Comparison of ENCODE assay signal across 8 cellular contexts in the genomic region with DNA sequence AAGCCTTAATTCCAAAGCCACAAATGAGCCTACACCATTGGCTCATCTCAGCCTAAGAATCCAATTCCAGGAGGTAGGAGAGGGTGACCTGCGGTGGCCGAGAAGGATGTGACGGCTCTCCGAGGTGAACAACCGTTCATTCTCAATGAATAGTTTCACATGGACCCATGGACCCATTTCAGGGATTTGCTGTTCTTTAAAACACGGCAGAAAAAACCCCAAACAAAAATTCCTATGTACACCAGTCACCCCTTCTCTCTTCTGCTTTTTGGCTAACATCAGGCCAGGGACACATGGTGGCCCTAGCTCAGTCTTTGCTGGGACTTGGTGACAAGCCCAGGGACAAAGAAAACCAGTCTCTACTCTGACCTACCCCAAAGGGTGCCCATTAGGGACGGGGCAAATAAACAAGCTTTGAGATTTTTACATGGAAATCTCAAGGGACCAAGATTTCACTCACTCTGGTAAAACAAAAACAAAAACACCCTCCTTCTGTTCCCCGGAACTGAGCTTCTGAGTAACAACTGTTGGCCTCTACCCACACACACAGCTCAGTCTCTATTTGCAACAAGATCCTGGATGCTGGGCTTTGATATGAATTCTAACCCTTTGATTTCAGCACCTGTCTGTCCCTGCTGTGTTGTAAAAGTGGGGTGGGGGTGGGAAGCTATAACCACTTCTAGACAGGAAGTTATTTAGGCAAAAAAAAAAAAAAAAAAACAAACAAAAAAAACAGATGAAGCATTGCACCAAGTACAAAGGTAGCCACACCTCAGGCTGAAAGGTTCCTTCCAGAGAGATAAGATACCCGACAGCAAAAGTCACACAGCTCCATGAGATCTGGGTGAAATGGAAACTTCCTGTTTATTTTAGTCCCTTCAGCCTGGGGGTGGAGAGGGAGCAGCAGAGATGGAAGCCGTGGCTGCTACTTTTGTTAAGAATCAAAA. TPM values are rescaled to one million over a fixed set of nuclear protein-coding genes. Genes with fewer than 3 reads are reported as not detected.
DNase-seq lines count a peak whose midpoint lies in the region; ATAC-seq, FAIRE-seq and TF ChIP-seq lines count a peak whose summit lies in the region.

No MANE protein-coding gene starts in this region.

- peak overlapping the region; percentile 90 to 91 for H3K27ac ChIP-seq in A549
- peak overlapping the region; percentile 39 to 61 for H3K27ac ChIP-seq in left lung

- no peaks in the 10 kb centered on the region for H3K27me3 ChIP-seq in left lung

- H3K36me3 Mint-ChIP-seq in HFFc6 (ENCODE audit: low read depth) = no peaks in the 10 kb centered on the region
- no peaks in the 10 kb centered on the region for H3K36me3 Mint-ChIP-seq in activated CD4-positive, alpha-beta memory T cell treated with anti-CD3 and anti-CD28 coated beads, Interleukin-2, amount 10 ng/mL, durations not matched to agents 7 days and 5 days (ENCODE audit: low read depth)

- peak overlapping the region; percentile 70 for H3K4me3 Mint-ChIP-seq in HFFc6
- peak overlapping the region; percentile 64 for H3K4me3 Mint-ChIP-seq in activated CD4-positive, alpha-beta memory T cell treated with anti-CD3 and anti-CD28 coated beads, Interleukin-2, amount 10 ng/mL, durations not matched to agents 7 days and 5 days

- H3K9me3 ChIP-seq in A549 (peaks cover 5% of the 10 kb centered on the region), left lung (no peaks in the 10 kb centered on the region)

- FAIRE-seq in A549 (lab: Jason Lieb, UNC) = no peak

- H3K27ac Mint-ChIP-seq in HFFc6 = peak overlapping the region; percentile 87
- peak overlapping the region; percentile 99 for H3K27ac Mint-ChIP-seq in activated CD4-positive, alpha-beta memory T cell treated with anti-CD3 and anti-CD28 coated beads, Interleukin-2, amount 10 ng/mL, durations not matched to agents 7 days and 5 days

- peaks cover 26% of the 10 kb centered on the region for H3K4me1 Mint-ChIP-seq in HFFc6 (ENCODE audit: low read depth)
- peaks cover 25% of the 10 kb centered on the region for H3K4me1 Mint-ChIP-seq in activated CD4-positive, alpha-beta memory T cell treated with anti-CD3 and anti-CD28 coated beads, Interleukin-2, amount 10 ng/mL, durations not matched to agents 7 days and 5 days

- TF ChIP-seq RAD21 in A549 (conservative IDR thresholded peaks at IDR 0.05 in 1 of 2, IDR thresholded peaks at IDR 0.05 in 1 of 2) = no peak

- H3K9me3 Mint-ChIP-seq in HFFc6 = no peaks in the 10 kb centered on the region
- no peaks in the 10 kb centered on the region for H3K9me3 Mint-ChIP-seq in activated CD4-positive, alpha-beta memory T cell treated with anti-CD3 and anti-CD28 coated beads, Interleukin-2, amount 10 ng/mL, durations not matched to agents 7 days and 5 days

- peaks cover 40% of the 10 kb centered on the region for H3K4me1 ChIP-seq in A549
- H3K4me1 ChIP-seq in left lung = peaks cover 0 to 12% of the 10 kb centered on the region in 2 donors

- POLR2A ChIA-PET in A549 (lab: Yijun Ruan, JAX) = interaction anchor here (1.1 to 2.7 kb wide), 3 partner anchors 29 to 59 kb away, joined by 4 to 19 read pairs (median 8); a partner anchor contains a TSS
- POLR2A ChIA-PET in activated CD4-positive, alpha-beta memory T cell treated with anti-CD3 and anti-CD28 coated beads, Interleukin-2, amount 10 ng/mL, durations not matched to agents 7 days and 5 days (lab: Charles Lee) = interaction anchor here (0.7 to 3.5 kb wide), 11 partner anchors 8 to 736 kb away, joined by 3 to 34 read pairs (median 6); a partner anchor contains a TSS

- CTCF ChIA-PET in A549 (lab: Yijun Ruan, JAX) = interaction anchor here (0.5 to 1.2 kb wide), 3 partner anchors 35 to 169 kb away, joined by 3 to 4 read pairs (median 3); no protein-coding TSS in a partner anchor
- CTCF ChIA-PET in activated CD4-positive, alpha-beta memory T cell treated with anti-CD3 and anti-CD28 coated beads, Interleukin-2, amount 10 ng/mL, durations not matched to agents 7 days and 5 days (lab: Charles Lee) = interaction anchor here (0.6 to 1.7 kb wide), 10 partner anchors 10 to 204 kb away, joined by 3 to 8 read pairs (median 4); no protein-coding TSS in a partner anchor

- H3K27me3 Mint-ChIP-seq in HFFc6 (ENCODE audit: insufficient read depth) = peaks cover 2% of the 10 kb centered on the region; the same call in 1 of the 2 replicates
- H3K27me3 Mint-ChIP-seq in activated CD4-positive, alpha-beta memory T cell treated with anti-CD3 and anti-CD28 coated beads, Interleukin-2, amount 10 ng/mL, durations not matched to agents 7 days and 5 days = no peaks in the 10 kb centered on the region

- peak overlapping the region; percentile 3; the same call in 1 of the 3 replicates for H3K4me3 ChIP-seq in A549
- H3K4me3 ChIP-seq in left lung = no peak overlapping the region

- peak; percentile 72 to 77 for ATAC-seq in A549
- ATAC-seq in left lung = peak; percentile 43
- ATAC-seq in HG03097 (IDR thresholded peaks at IDR 0.05; ENCODE audit: low FRiP score, unreplicated experiment) = no peak
- no peak for ATAC-seq in HG02571 (IDR thresholded peaks at IDR 0.05; ENCODE audit: unreplicated experiment)

- no peak; a peak in 1 of 5 replicates for TF ChIP-seq EP300 in A549 (IDR thresholded peaks at IDR 0.05)

- peak in 1 of 2 experiments; percentile 77 for DNase-seq in A549 (ENCODE audit: low read depth in 1 of 2, low spot score in 1 of 2)
- DNase-seq in HFFc6 = peak; percentile 1
- peak; percentile 37 for DNase-seq in activated CD4-positive, alpha-beta memory T cell treated with anti-CD3 and anti-CD28 coated beads, Interleukin-2, amount 10 ng/mL, durations not matched to agents 7 days and 5 days
- DNase-seq in left lung = no peak
- no peak for DNase-seq in NCI-H345 (lab: John Stamatoyannopoulos, UW)
- DNase-seq in Ammon's horn (ENCODE audit: low spot score) = no peak

- H3K36me3 ChIP-seq in left lung = no peaks in the 10 kb centered on the region

- no peak for TF ChIP-seq CTCF in A549 (IDR thresholded peaks at IDR 0.05)
- no peak for TF ChIP-seq CTCF in HFFc6 (IDR thresholded peaks at IDR 0.05)
- TF ChIP-seq CTCF in left lung (IDR thresholded peaks at IDR 0.05) = no peak

- no peak for TF ChIP-seq POLR2A in A549 (IDR thresholded peaks at IDR 0.05; ENCODE audit: low read length)

- 44% methylated on average over 10 of the region's 10 CpGs for WGBS in A549 (ENCODE audit: missing lambda C conversion rate)

- intact Hi-C loops in left lung (cut with DNase I) = no loop called here

- peak overlapping the region; percentile 76 for H3K4me2 ChIP-seq in A549

TF ChIP-seq in A549, 52 proteins besides CTCF, POLR2A, EP300 and RAD21:
- TF ChIP-seq TP53 (CRISPR knock-in tag; IDR thresholded peaks at IDR 0.05) (no peak), JUN (IDR thresholded peaks at IDR 0.05) (0 out of 5 replicates have a peak, but pooled peaks of 1 of the 2 experiments have one; percentile 3)
TF ChIP-seq in A549: peak in this region for 1.

RNA-seq across cellular contexts. Expression of a gene that starts 49.0 kb away (rescaled TPM):
- polyA plus RNA-seq in A549 (2011; rRNA removed) (187 and 216 TPM in 2 replicates), A549 (2017; fragmentation: RNase III; extraction: RNeasy Plus Mini Kit Qiagen cat#74134 plus additional on column Dnase treatment) (341 to 390 TPM (median 371 TPM) in 3 replicates)
- polyA plus RNA-seq in A549 (2012; cell fraction: cytosol; rRNA removed) = 32.5 and 46.8 TPM in 2 replicates
- polyA plus RNA-seq in A549 (2012; cell fraction: nucleus; rRNA removed) = 36.6 and 60.0 TPM in 2 replicates
- 205 and 251 TPM in 2 replicates for polyA minus RNA-seq in A549 (2011; rRNA and poly(A)+ RNA removed)
- total RNA-seq in HFFc6 (2021; fragmentation: NEBNext Ultra II Directional; extraction: Animal tissue kit (Norgen Biotek cat#: 25700)) = 100 to 1,000 TPM; 186 to 228 (median 213) TPM
- 100 to 1,000 TPM; 224 to 225 TPM for total RNA-seq in activated CD4-positive, alpha-beta memory T cell treated with anti-CD3 and anti-CD28 coated beads, Interleukin-2, amount 10 ng/mL, durations not matched to agents 7 days and 5 days
- total RNA-seq in left lung = 100 to 1,000 TPM; 252 to 268 TPM

Comparison
In these comparisons a context has a peak if more than half of its experiments do, and no peak if none do; other contexts are left out.
1. ATAC-seq: peak in A549 (2 of 2) and left lung (single experiment); none in HG03097 (single experiment) and HG02571 (single experiment).
2. DNase-seq: peak in HFFc6 (single experiment) and activated CD4-positive, alpha-beta memory T cell treated with anti-CD3 and anti-CD28 coated beads, Interleukin-2, amount 10 ng/mL, durations not matched to agents 7 days and 5 days (single experiment); none in left lung (0 of 2), NCI-H345 (single experiment) and Ammon's horn (single experiment).